Comparison of ENCODE assay signal across 1 cellular context in the genomic region with DNA sequence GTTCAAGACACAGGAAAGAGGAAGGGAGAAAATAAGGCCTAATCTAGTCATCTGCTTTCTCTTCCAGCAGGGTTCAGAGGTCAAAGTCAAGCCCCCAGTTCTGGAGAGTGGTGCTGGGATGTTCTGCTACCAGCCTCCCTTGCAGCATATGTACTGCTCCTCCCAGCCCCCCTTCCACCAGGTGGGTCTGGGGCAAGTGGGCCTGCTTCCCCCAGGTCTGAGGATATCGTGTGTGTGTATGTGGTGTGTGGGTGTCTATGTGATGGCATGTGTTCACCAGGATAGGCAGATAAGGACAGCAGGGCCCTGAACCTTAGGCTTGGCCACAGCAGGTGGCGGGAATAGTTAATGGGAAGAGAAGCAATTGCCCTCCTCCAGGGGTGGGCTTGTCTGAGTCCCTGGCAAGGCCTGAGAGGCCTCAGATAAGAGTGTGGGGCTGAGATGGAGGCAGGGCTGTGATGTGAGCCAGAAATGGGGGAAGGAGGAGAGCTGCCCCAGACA.
TF ChIP-seq lines count a peak whose summit lies in the region.

No MANE protein-coding gene starts in this region.

TF ChIP-seq in K562, 482 proteins besides CTCF, POLR2A, EP300 and RAD21 (continued from another document and continues in another):
- TF ChIP-seq RERE (CRISPR knock-in tag; IDR thresholded peaks at IDR 0.05; ENCODE audit: borderline replicate concordance) (no peak), ZMIZ1 (IDR thresholded peaks at IDR 0.05; ENCODE audit: low read depth in 2 of 2, low read length in 2 of 2) (peak in 1 of 2 experiments; percentile 95; a peak in 2 of 4 replicates), RBFOX2 (IDR thresholded peaks at IDR 0.05; ENCODE audit: low read depth, low read length) (no peak), FOXM1 (IDR thresholded peaks at IDR 0.05; ENCODE audit: low read depth) (peak; percentile 95), FOXM1 (CRISPR knock-in tag; IDR thresholded peaks at IDR 0.05; ENCODE audit: low read depth) (no peak), NELFE (IDR thresholded peaks at IDR 0.05; ENCODE audit: insufficient read depth, insufficient read length) (no peak), CHD1 (IDR thresholded peaks at IDR 0.05; ENCODE audit: low read length) (no peak), CBX5 (IDR thresholded peaks at IDR 0.05; ENCODE audit: borderline replicate concordance, low read depth) (peak; percentile 82; the same call in 1 of the 2 replicates), BACH1 (tag; IDR thresholded peaks at IDR 0.05) (no peak), MAFK (IDR thresholded peaks at IDR 0.05; ENCODE audit: low read length) (no peak), ZFP30 (CRISPR knock-in tag; IDR thresholded peaks at IDR 0.05; ENCODE audit: borderline replicate concordance) (no peak), ZNF76 (CRISPR knock-in tag; IDR thresholded peaks at IDR 0.05; ENCODE audit: borderline replicate concordance) (no peak), NFXL1 (CRISPR knock-in tag; IDR thresholded peaks at IDR 0.05) (no peak), THRA (IDR thresholded peaks at IDR 0.05) (no peak), PTTG1 (tag; IDR thresholded peaks at IDR 0.05; ENCODE audit: low read depth) (no peak), CHD2 (IDR thresholded peaks at IDR 0.05; ENCODE audit: low read depth, low read length) (no peak), CBX3 (IDR thresholded peaks at IDR 0.05; ENCODE audit: borderline replicate concordance in 1 of 2, low read length in 2 of 2) (peak in 1 of 2 experiments; percentile 91; a peak in 2 of 3 replicates), SREBF2 (CRISPR knock-in tag; IDR thresholded peaks at IDR 0.05) (no peak), ZNF253 (CRISPR knock-in tag; conservative IDR thresholded peaks at IDR 0.05) (no peak), ZFPM2 (CRISPR knock-in tag; IDR thresholded peaks at IDR 0.05) (no peak), ZNF146 (CRISPR knock-in tag; IDR thresholded peaks at IDR 0.05; ENCODE audit: unreplicated experiment) (no peak), ZC3H4 (CRISPR knock-in tag; IDR thresholded peaks at IDR 0.05; ENCODE audit: borderline replicate concordance) (no peak), GTF2E2 (tag; IDR thresholded peaks at IDR 0.05) (no peak), BCLAF1 (IDR thresholded peaks at IDR 0.05; ENCODE audit: borderline replicate concordance in 1 of 2, control insufficient read depth in 1 of 2, low read depth in 2 of 2, low read length in 1 of 2) (no peak), ZNF609 (CRISPR knock-in tag; IDR thresholded peaks at IDR 0.05; ENCODE audit: borderline replicate concordance) (peak; percentile 87; the same call in 1 of the 2 replicates), ZNF165 (CRISPR knock-in tag; IDR thresholded peaks at IDR 0.05; ENCODE audit: borderline replicate concordance) (no peak), MLLT1 (IDR thresholded peaks at IDR 0.05) (peak; percentile 19 to 85; a peak in 1 of 4 replicates), MYBL2 (IDR thresholded peaks at IDR 0.05; ENCODE audit: low read depth) (no peak; the same call in 1 of the 2 replicates), MYBL2 (CRISPR knock-in tag; IDR thresholded peaks at IDR 0.05; ENCODE audit: borderline replicate concordance) (no peak), FOSL1 (tag; conservative IDR thresholded peaks at IDR 0.05) (peak; percentile 29; the same call in 1 of the 2 replicates), SREBF1 (IDR thresholded peaks at IDR 0.05; ENCODE audit: borderline replicate concordance, low read depth, low read length) (no peak)
- TF ChIP-seq, protein P1, sequence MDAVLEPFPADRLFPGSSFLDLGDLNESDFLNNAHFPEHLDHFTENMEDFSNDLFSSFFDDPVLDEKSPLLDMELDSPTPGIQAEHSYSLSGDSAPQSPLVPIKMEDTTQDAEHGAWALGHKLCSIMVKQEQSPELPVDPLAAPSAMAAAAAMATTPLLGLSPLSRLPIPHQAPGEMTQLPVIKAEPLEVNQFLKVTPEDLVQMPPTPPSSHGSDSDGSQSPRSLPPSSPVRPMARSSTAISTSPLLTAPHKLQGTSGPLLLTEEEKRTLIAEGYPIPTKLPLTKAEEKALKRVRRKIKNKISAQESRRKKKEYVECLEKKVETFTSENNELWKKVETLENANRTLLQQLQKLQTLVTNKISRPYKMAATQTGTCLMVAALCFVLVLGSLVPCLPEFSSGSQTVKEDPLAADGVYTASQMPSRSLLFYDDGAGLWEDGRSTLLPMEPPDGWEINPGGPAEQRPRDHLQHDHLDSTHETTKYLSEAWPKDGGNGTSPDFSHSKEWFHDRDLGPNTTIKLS (IDR thresholded peaks at IDR 0.05; ENCODE audit: borderline replicate concordance, low read depth): no peak
- TF ChIP-seq, protein P2, sequence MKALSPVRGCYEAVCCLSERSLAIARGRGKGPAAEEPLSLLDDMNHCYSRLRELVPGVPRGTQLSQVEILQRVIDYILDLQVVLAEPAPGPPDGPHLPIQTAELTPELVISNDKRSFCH (CRISPR knock-in tag; IDR thresholded peaks at IDR 0.05): no peak
- TF ChIP-seq, protein P2 (tag; IDR thresholded peaks at IDR 0.05): peak; percentile 84
